25 cellular contexts compared by ENCODE assay signal in the genomic region with DNA sequence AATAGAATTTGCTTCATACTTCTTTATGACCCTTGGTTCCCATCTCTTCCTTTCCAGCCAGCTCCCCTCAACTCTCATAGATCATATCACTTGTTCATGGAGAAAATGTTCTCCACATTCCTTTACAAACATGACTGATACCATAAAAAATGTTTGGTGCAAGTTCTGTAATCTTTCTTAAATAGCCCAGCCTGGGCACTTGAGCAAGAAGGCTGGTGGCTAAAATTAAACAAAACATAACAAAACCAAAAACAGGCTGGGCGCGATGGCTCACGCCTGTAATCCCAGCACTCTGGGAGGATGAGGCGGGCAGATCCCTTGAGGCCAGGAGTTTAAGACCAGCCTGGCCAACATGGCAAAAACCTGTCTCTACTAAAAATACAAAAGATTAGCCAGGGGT. TPM values are rescaled to one million over a fixed set of nuclear protein-coding genes. Genes with fewer than 3 reads are reported as not detected.
DNase-seq lines count a peak whose midpoint lies in the region; ATAC-seq and TF ChIP-seq lines count a peak whose summit lies in the region.
"Had no signal": no experiment of that assay in that cellular context is flagged by ENCODE, and none has a peak within 500 bp of the region (broad histone marks: within the 10 kb centered on the region; RNA-seq: fewer than 3 reads in every experiment).

No MANE protein-coding gene starts in this region.

- H3K9ac ChIP-seq in SK-N-SH, result no peak overlapping the region

- H3K4me1 ChIP-seq in SK-N-SH (ENCODE audit: control insufficient read depth in 1 of 2, insufficient read depth in 2 of 2, low read depth in 1 of 2, low read length in 1 of 2), result peaks cover 5 to 16% of the 10 kb centered on the region in 2 experiments

- H3K36me3 ChIP-seq in SK-N-SH (replicated peaks in 1 of 2; ENCODE audit: control insufficient read depth in 1 of 2, insufficient read depth in 2 of 2, low read length in 1 of 2), result no peaks in the 10 kb centered on the region
- H3K36me3 ChIP-seq: gastroesophageal sphincter had no signal

- peak; percentile 28; the same call in 1 of the 3 replicates for ATAC-seq in SK-N-SH treated with all-trans-retinoic acid at 6 μM for 48 hours
- ATAC-seq: activated CD8-positive, alpha-beta T cell treated with anti-CD3 and anti-CD28 coated beads for 36 hours; gastroesophageal sphincter; stimulated activated naive B cell treated with anti-CD40 and anti-IgM and Interleukin-4, amounts not matched to agents 10 μg/mL and 1 μg/mL and 100 μg/mL, for 72 hours had no signal

- H3K4me3 ChIP-seq in SK-N-SH (ENCODE audit: low read depth in 2 of 2, low read length in 1 of 2) (no peak overlapping the region), fibroblast of villous mesenchyme (ENCODE audit: low read depth, low read length) (no peak overlapping the region)
- H3K4me3 ChIP-seq: gastroesophageal sphincter, lung had no signal

- TF ChIP-seq CTCF in SK-N-SH (IDR thresholded peaks at IDR 0.05) (no peak), fibroblast of villous mesenchyme (IDR thresholded peaks at IDR 0.05; ENCODE audit: insufficient read depth, low read depth, low read length) (no peak)

- TF ChIP-seq EP300 in SK-N-SH (IDR thresholded peaks at IDR 0.05; ENCODE audit: borderline replicate concordance in 1 of 2, low read depth in 1 of 2, low read length in 1 of 2), result no peak

- no peaks in the 10 kb centered on the region for H3K9me3 ChIP-seq in SK-N-SH
- H3K9me3 ChIP-seq: gastroesophageal sphincter had no signal

- H3K79me2 ChIP-seq in SK-N-SH (ENCODE audit: insufficient read depth), result no peaks in the 10 kb centered on the region

- 90% methylated on average over 4 of the region's 4 CpGs for WGBS in SK-N-SH (ENCODE audit: low lambda C conversion rate)

- H3K4me2 ChIP-seq in SK-N-SH, result no peak overlapping the region; the same call in 1 of the 2 replicates

- no peaks in the 10 kb centered on the region for H3K27me3 ChIP-seq in SK-N-SH (ENCODE audit: insufficient read depth)
- H3K27me3 ChIP-seq: gastroesophageal sphincter had no signal

- DNase-seq in SK-N-SH, result no peak
- peak; percentile 83 for DNase-seq in amniotic epithelial cell (ENCODE audit: low read depth)
- peak; percentile 69 for DNase-seq in fibroblast of villous mesenchyme (ENCODE audit: low read depth)
- DNase-seq in activated T-cell treated with anti-CD3 and anti-CD28 coated beads, Interleukin-2, amount 50 U/mL, for 48 hours, result no peak
- DNase-seq in SKM-1 treated with dmso at 0.1 percent for 144 hours (lab: John Stamatoyannopoulos, UW; ENCODE audit: unreplicated experiment), result no peak
- DNase-seq in COLO829 (ENCODE audit: low spot score), result no peak
- no peak for DNase-seq in cortex of kidney (lab: John Stamatoyannopoulos, UW)
- DNase-seq: activated CD4-positive, CD25-positive, alpha-beta regulatory T cell; activated CD8-positive, alpha-beta T cell treated with anti-CD3 and anti-CD28 coated beads for 36 hours; activated T-cell treated with anti-CD3 and anti-CD28 coated beads for 4 hours; amniotic stem cell; central memory CD4-positive, alpha-beta T cell; DMS79; kidney glomerular epithelial cell; NCI-H1436 treated with DMSO at 0.1 percent for 48 hours; NCI-H2171; small intestine; stimulated activated naive B cell treated with anti-CD40 and anti-IgM and Interleukin-4, amounts not matched to agents 10 μg/mL and 1 μg/mL and 100 μg/mL, for 72 hours; T-helper 9 cell had no signal

- H4K20me1 ChIP-seq in SK-N-SH (ENCODE audit: insufficient read depth), result no peaks in the 10 kb centered on the region

- no peak overlapping the region; the same call in 1 of the 2 replicates for H2AFZ ChIP-seq in SK-N-SH (ENCODE audit: low read depth)

- no peak for TF ChIP-seq RAD21 in SK-N-SH (IDR thresholded peaks at IDR 0.05; ENCODE audit: low read length)

- POLR2A ChIA-PET in SK-N-SH (lab: Yijun Ruan, JAX), result interaction anchor here (1.5 kb wide), 1 partner anchor 9 kb away, joined by 4 read pairs; a partner anchor contains a TSS

- H3K9me2 ChIP-seq in SK-N-SH, result no peaks in the 10 kb centered on the region

- CTCF ChIA-PET in SK-N-SH (lab: Yijun Ruan, JAX), result interaction anchor here (0.7 kb wide), 1 partner anchor 345 kb away, joined by 3 read pairs; no protein-coding TSS in a partner anchor

- H3F3A ChIP-seq in SK-N-SH (replicated peaks; ENCODE audit: insufficient read depth), result no peaks in the 10 kb centered on the region

- no peak overlapping the region for H3K27ac ChIP-seq in SK-N-SH (ENCODE audit: low read depth in 2 of 2, low read length in 1 of 2)
- H3K27ac ChIP-seq: 22Rv1, epithelial cell of prostate, gastroesophageal sphincter, RWPE1 had no signal

TF ChIP-seq in SK-N-SH treated with all-trans-retinoic acid at 6 μM for 48 hours, 23 proteins besides CTCF, POLR2A, EP300 and RAD21 (continues in another document):
- TF ChIP-seq ESRRG (CRISPR knock-in tag; IDR thresholded peaks at IDR 0.05) (no peak), PPARA (CRISPR knock-in tag; IDR thresholded peaks at IDR 0.05; ENCODE audit: borderline replicate concordance) (no peak), ZC3H10 (CRISPR knock-in tag; IDR thresholded peaks at IDR 0.05) (no peak), RARB (CRISPR knock-in tag; IDR thresholded peaks at IDR 0.05) (no peak), ZNF70 (CRISPR knock-in tag; IDR thresholded peaks at IDR 0.05) (no peak)
- TF ChIP-seq, protein P1, sequence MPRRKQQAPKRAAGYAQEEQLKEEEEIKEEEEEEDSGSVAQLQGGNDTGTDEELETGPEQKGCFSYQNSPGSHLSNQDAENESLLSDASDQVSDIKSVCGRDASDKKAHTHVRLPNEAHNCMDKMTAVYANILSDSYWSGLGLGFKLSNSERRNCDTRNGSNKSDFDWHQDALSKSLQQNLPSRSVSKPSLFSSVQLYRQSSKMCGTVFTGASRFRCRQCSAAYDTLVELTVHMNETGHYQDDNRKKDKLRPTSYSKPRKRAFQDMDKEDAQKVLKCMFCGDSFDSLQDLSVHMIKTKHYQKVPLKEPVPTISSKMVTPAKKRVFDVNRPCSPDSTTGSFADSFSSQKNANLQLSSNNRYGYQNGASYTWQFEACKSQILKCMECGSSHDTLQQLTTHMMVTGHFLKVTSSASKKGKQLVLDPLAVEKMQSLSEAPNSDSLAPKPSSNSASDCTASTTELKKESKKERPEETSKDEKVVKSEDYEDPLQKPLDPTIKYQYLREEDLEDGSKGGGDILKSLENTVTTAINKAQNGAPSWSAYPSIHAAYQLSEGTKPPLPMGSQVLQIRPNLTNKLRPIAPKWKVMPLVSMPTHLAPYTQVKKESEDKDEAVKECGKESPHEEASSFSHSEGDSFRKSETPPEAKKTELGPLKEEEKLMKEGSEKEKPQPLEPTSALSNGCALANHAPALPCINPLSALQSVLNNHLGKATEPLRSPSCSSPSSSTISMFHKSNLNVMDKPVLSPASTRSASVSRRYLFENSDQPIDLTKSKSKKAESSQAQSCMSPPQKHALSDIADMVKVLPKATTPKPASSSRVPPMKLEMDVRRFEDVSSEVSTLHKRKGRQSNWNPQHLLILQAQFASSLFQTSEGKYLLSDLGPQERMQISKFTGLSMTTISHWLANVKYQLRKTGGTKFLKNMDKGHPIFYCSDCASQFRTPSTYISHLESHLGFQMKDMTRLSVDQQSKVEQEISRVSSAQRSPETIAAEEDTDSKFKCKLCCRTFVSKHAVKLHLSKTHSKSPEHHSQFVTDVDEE (CRISPR knock-in tag; IDR thresholded peaks at IDR 0.05), result no peak

TF ChIP-seq in SK-N-SH, 30 proteins besides CTCF, POLR2A, EP300 and RAD21 (continues in another document):
- TF ChIP-seq POLR2AphosphoS5 (IDR thresholded peaks at IDR 0.05; ENCODE audit: low read depth, low read length) (no peak), MXI1 (IDR thresholded peaks at IDR 0.05; ENCODE audit: low read depth, low read length) (no peak), RXRA (IDR thresholded peaks at IDR 0.05; ENCODE audit: borderline replicate concordance, low read depth) (no peak), SMC3 (IDR thresholded peaks at IDR 0.05; ENCODE audit: low read depth, low read length) (no peak), RCOR1 (IDR thresholded peaks at IDR 0.05; ENCODE audit: low read length) (no peak), NFIC (IDR thresholded peaks at IDR 0.05; ENCODE audit: borderline replicate concordance) (no peak), SIN3A (IDR thresholded peaks at IDR 0.05; ENCODE audit: borderline replicate concordance, low read depth, low read length) (no peak), FOSL2 (IDR thresholded peaks at IDR 0.05; ENCODE audit: borderline replicate concordance, low read depth) (no peak), FOXJ3 (CRISPR knock-in tag; IDR thresholded peaks at IDR 0.05) (no peak), EZH2phosphoT487 (IDR thresholded peaks at IDR 0.05; ENCODE audit: borderline replicate concordance, low read depth) (no peak), MEF2A (IDR thresholded peaks at IDR 0.05; ENCODE audit: borderline replicate concordance, low read depth) (no peak), RFX5 (IDR thresholded peaks at IDR 0.05; ENCODE audit: low read length) (no peak), YY1 (IDR thresholded peaks at IDR 0.05; ENCODE audit: low read depth) (no peak), JUND (IDR thresholded peaks at IDR 0.05) (no peak)
- TF ChIP-seq, protein P2, sequence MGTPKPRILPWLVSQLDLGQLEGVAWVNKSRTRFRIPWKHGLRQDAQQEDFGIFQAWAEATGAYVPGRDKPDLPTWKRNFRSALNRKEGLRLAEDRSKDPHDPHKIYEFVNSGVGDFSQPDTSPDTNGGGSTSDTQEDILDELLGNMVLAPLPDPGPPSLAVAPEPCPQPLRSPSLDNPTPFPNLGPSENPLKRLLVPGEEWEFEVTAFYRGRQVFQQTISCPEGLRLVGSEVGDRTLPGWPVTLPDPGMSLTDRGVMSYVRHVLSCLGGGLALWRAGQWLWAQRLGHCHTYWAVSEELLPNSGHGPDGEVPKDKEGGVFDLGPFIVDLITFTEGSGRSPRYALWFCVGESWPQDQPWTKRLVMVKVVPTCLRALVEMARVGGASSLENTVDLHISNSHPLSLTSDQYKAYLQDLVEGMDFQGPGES (IDR thresholded peaks at IDR 0.05; ENCODE audit: low read depth, low read length), result no peak

RNA-seq across cellular contexts. Expression of a gene that starts 8.9 kb away (rescaled TPM):
- polyA plus RNA-seq in SK-N-SH (2012; rRNA removed), result 105 and 160 TPM in 2 replicates
- polyA plus RNA-seq in SK-N-SH (2012; cell fraction: cytosol; rRNA removed), result 105 and 127 TPM in 2 replicates
- polyA plus RNA-seq in SK-N-SH (2012; cell fraction: nucleus; rRNA removed), result 94.2 and 141 TPM in 2 replicates
- 71.7 and 637 TPM in 2 replicates for total RNA-seq in fibroblast of villous mesenchyme

Comparison
In these comparisons a context has a peak if more than half of its experiments do, and no peak if none do; other contexts are left out.
1. DNase-seq: peak in amniotic epithelial cell (single experiment) and fibroblast of villous mesenchyme (single experiment); none in SK-N-SH (single experiment), activated T-cell treated with anti-CD3 and anti-CD28 coated beads, Interleukin-2, amount 50 U/mL, for 48 hours (0 of 2), SKM-1 treated with dmso at 0.1 percent for 144 hours (single experiment), COLO829 (single experiment) and cortex of kidney (single experiment).